1 cellular context compared by ENCODE assay signal in the genomic region with DNA sequence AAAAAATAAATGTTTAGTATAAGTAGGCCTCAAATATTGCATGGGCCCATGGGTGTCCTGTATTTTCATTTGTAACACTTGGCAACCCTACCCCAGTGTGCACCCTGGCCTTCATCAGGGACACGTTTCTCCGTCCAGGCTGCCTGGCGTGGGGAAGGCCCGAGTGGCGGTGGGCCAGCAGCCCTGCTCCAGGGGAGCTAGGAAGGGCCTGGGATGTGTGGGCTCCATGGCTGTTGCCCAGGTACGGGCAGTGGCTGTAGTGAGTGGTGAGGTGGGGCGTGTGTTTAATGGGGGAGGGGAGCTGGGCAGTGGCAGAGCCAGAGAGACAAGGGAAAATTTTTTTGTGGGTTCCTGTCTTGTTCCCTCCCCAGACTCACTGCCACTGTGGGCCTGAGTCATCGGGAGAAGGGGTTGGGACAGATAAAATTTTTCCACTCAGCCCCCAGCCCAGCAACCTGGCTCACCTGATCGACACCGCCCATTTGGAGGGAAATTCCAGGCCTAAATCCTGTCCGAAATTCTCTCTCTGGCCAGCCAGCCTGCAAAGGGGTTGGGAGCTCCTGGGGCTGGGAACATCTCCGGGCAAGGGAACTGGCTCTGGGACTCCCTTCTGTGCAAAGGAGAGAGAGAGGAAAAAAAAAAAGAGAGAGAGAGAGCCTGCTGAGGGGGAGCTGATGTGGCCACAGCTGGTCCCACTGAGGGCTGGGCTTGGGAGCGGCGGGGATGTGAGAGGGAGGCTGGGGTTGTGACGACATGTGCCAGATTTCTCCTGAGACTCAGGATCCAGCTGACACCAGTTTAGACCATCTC.
TF ChIP-seq lines count a peak whose summit lies in the region.

No MANE protein-coding gene starts in this region.

TF ChIP-seq in GM12891, 5 proteins besides CTCF, POLR2A, EP300 and RAD21:
- no peak for TF ChIP-seq SPI1 (IDR thresholded peaks at IDR 0.05; ENCODE audit: low read depth, low read length)
- TF ChIP-seq TAF1 (IDR thresholded peaks at IDR 0.05; ENCODE audit: low read depth, low read length): no peak
- TF ChIP-seq POLR2AphosphoS5 (IDR thresholded peaks at IDR 0.05; ENCODE audit: low read depth, low read length): no peak
- TF ChIP-seq PAX5 (IDR thresholded peaks at IDR 0.05; ENCODE audit: insufficient read depth, low read length, severe bottlenecking): no peak
- no peak for TF ChIP-seq POU2F2 (IDR thresholded peaks at IDR 0.05; ENCODE audit: low read depth, low read length)
